22 cellular contexts compared by ENCODE assay signal in the genomic region with DNA sequence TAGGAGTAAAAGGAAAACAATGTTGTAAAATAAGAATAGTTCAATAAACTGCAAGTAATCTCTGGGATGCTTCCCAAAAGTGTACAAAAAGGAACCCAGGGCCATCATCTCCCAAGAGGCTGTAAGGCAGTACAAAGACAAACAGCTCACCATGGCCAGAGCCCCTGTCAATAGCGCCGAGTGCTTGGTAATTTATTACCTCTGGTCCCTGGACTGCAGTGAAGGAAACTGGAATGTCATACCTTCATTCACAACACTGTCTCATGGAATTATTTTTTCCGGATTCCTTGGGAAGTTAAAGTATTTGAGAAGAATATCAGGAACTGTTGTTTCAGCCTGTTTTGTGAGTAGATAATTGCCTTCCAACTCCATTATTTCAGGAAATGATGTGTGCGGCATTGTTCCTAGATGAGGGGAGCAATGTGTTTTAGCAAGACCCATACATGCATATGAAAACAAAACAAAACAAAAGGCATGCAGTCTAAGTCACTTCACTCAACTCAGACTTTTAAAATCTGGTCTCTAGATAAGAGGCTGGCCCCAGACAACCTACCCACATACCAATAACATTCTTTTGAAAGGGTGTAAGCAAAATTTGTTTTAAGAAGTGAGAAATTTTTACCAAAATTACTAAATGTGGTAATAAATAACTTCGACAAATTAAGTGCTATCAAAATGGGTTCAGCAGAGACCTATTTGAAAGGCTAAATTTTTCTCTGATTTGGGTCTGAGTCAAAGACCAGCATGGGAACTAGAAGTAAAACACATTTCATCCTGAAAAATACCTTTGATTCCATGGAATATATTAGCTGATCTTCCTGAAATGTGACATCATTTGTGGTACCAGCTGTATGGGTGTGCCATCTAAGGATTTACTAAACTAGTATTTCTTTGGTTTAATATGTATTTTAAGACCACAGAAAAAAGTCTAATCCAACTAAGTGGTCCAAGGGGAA.
DNase-seq lines count a peak whose midpoint lies in the region; TF ChIP-seq lines count a peak whose summit lies in the region.
"Had no signal": no experiment of that assay in that cellular context is flagged by ENCODE, and none has a peak within 500 bp of the region (broad histone marks: within the 10 kb centered on the region; RNA-seq: fewer than 3 reads in every experiment).

No MANE protein-coding gene starts in this region.

- no peak overlapping the region for H3K4ac ChIP-seq in trophoblast cell (ENCODE audit: low read depth, low read length)

- intact Hi-C loops in left ventricle myocardium inferior (cut with micrococcal nuclease) = loop anchor here (5.0 kb wide), 1 partner anchor 278 kb away; no protein-coding TSS in a partner anchor

- no peak overlapping the region for H4K12ac ChIP-seq in trophoblast cell (ENCODE audit: low read depth, low read length)

- H3K27ac ChIP-seq in left ventricle myocardium inferior (replicated peaks) (peak overlapping the region; percentile 45), trophoblast cell (ENCODE audit: low read depth, low read length) (peak overlapping the region; percentile 61)
- H3K27ac ChIP-seq: colonic mucosa, Peyer's patch, sigmoid colon, suprapubic skin had no signal

- no peak overlapping the region for H2AFZ ChIP-seq in trophoblast cell (ENCODE audit: insufficient read depth, low read length, poor library complexity)

- no peak overlapping the region for H2BK5ac ChIP-seq in trophoblast cell (ENCODE audit: low read depth, low read length, poor library complexity)

- H3K36me3 ChIP-seq in HAP-1 (replicated peaks) (no peaks in the 10 kb centered on the region), left ventricle myocardium inferior (no peaks in the 10 kb centered on the region), trophoblast cell (ENCODE audit: control insufficient read depth in 1 of 2, insufficient read depth in 2 of 2, low read length in 2 of 2) (no peaks in the 10 kb centered on the region)
- H3K36me3 ChIP-seq: colonic mucosa, Peyer's patch, sigmoid colon, suprapubic skin had no signal

- no peak for TF ChIP-seq CTCF in left ventricle myocardium inferior (IDR thresholded peaks at IDR 0.05; ENCODE audit: borderline replicate concordance)

- no peak overlapping the region for H3K9ac ChIP-seq in trophoblast cell (ENCODE audit: low read length)

- H3K79me1 ChIP-seq in trophoblast cell (ENCODE audit: low read length) = peaks cover 9% of the 10 kb centered on the region

- no CpG with 5 or more reads among the region's 5 CpGs for WGBS in trophoblast cell (ENCODE audit: extremely low coverage, insufficient coverage, insufficient read length)

- H2BK120ac ChIP-seq in trophoblast cell (ENCODE audit: insufficient read depth, low read length, poor library complexity) = no peak overlapping the region

- H3K14ac ChIP-seq in trophoblast cell (ENCODE audit: low read length) = no peak overlapping the region

- H4K91ac ChIP-seq in trophoblast cell (ENCODE audit: low read depth, low read length) = no peak overlapping the region

- H3K18ac ChIP-seq in trophoblast cell (ENCODE audit: low read length) = no peak overlapping the region

- H3K4me3 ChIP-seq in HAP-1 (no peak overlapping the region), left ventricle myocardium inferior (no peak overlapping the region), trophoblast cell (ENCODE audit: low read depth, low read length) (no peak overlapping the region)
- H3K4me3 ChIP-seq: colonic mucosa, Peyer's patch, sigmoid colon, suprapubic skin had no signal

- no peak overlapping the region for H2BK12ac ChIP-seq in trophoblast cell (ENCODE audit: low read length)

- H3K27me3 ChIP-seq in HAP-1 (ENCODE audit: low read depth) (no peaks in the 10 kb centered on the region), left ventricle myocardium inferior (ENCODE audit: low read depth) (no peaks in the 10 kb centered on the region), trophoblast cell (ENCODE audit: insufficient read depth, low read length) (no peaks in the 10 kb centered on the region)
- H3K27me3 ChIP-seq: colonic mucosa, Peyer's patch, suprapubic skin had no signal

- in situ Hi-C loops in HAP-1 (cut with MboI; ENCODE audit: low sequenced_read_pairs) = loop anchor here (10.0 kb wide), 1 partner anchor 276 kb away; a partner anchor contains a TSS

- H3K4me1 ChIP-seq in HAP-1 (peaks cover 11% of the 10 kb centered on the region), left ventricle myocardium inferior (peaks cover 11% of the 10 kb centered on the region), trophoblast cell (ENCODE audit: control insufficient read depth in 1 of 2, insufficient read depth in 2 of 2, low read length in 2 of 2) (peaks cover 7 to 8% of the 10 kb centered on the region in 2 experiments)
- H3K4me1 ChIP-seq: colonic mucosa, Peyer's patch had no signal

- peaks cover 2% of the 10 kb centered on the region for H3K79me2 ChIP-seq in trophoblast cell (ENCODE audit: control insufficient read depth, insufficient read depth, low read length, poor library complexity)

- DNase-seq in HAP-1 (ENCODE audit: low spot score in 2 of 2) (peak; percentile 59 to 79), amniotic epithelial cell (ENCODE audit: low read depth) (peak; percentile 20), left ventricle myocardium inferior (no peak), trophoblast cell (peak; percentile 46 to 94), NOMO-1 treated with DMSO at 0.1 percent for 48 hours (lab: John Stamatoyannopoulos, UW; ENCODE audit: unreplicated experiment) (no peak), NCI-H2196 (lab: John Stamatoyannopoulos, UW; ENCODE audit: unreplicated experiment) (no peak), kidney glomerular epithelial cell (lab: John Stamatoyannopoulos, UW) (no peak)
- DNase-seq: activated CD4-positive, CD25-positive, alpha-beta regulatory T cell; activated naive CD4-positive, alpha-beta T cell treated with Interleukin-2 at 50 U/mL for 16 hours; Calu3; colonic mucosa; DMS79 treated with DMSO at 0.1 percent for 48 hours; effector memory CD8-positive, alpha-beta T cell; mammary epithelial cell; NCI-H1092; NCI-H1694 treated with DMSO at 0.1 percent for 48 hours; NCI-H2171; NCI-H526 treated with DMSO at 0.1 percent for 48 hours; Peyer's patch; sigmoid colon; stimulated activated naive CD4-positive, alpha-beta T cell had no signal

- peak overlapping the region; percentile 36 for H3K4me2 ChIP-seq in trophoblast cell (ENCODE audit: low read length)

- no peak overlapping the region for H3K23ac ChIP-seq in trophoblast cell (ENCODE audit: low read length)

- H3K9me3 ChIP-seq in HAP-1 (no peaks in the 10 kb centered on the region), left ventricle myocardium inferior (replicated peaks) (no peaks in the 10 kb centered on the region), trophoblast cell (ENCODE audit: insufficient read depth, low read depth, low read length) (no peaks in the 10 kb centered on the region)
- H3K9me3 ChIP-seq: colonic mucosa, Peyer's patch, sigmoid colon, suprapubic skin had no signal

- H4K8ac ChIP-seq in trophoblast cell (ENCODE audit: low read depth, low read length) = no peak overlapping the region

- no peak overlapping the region for H2AK5ac ChIP-seq in trophoblast cell (ENCODE audit: low read length)

Comparison
In these comparisons a context has a peak if more than half of its experiments do, and no peak if none do; other contexts are left out.
1. DNase-seq: peak in HAP-1 (2 of 2), amniotic epithelial cell (single experiment) and trophoblast cell (2 of 2); none in left ventricle myocardium inferior (single experiment), NOMO-1 treated with DMSO at 0.1 percent for 48 hours (single experiment), NCI-H2196 (single experiment) and kidney glomerular epithelial cell (single experiment).